In genomic region chr9:89513836-89514235, GRCh38 we compare ENCODE assay signal across 13 cellular contexts. TPM values are rescaled to one million over a fixed set of nuclear protein-coding genes. Genes with fewer than 3 reads are reported as not detected.
DNase-seq lines count a peak whose midpoint lies in the region; ATAC-seq and TF ChIP-seq lines count a peak whose summit lies in the region.
"Had no signal": no experiment of that assay in that cellular context is flagged by ENCODE, and none has a peak within 500 bp of the region (broad histone marks: within the 10 kb centered on the region; RNA-seq: fewer than 3 reads in every experiment).

No MANE protein-coding gene starts in this region.

- H3F3A ChIP-seq in Loucy (ENCODE audit: low read depth), result no peaks in the 10 kb centered on the region

- H3K9me2 ChIP-seq in Loucy (replicated peaks; ENCODE audit: low read depth, low read length), result no peaks in the 10 kb centered on the region

- peak overlapping the region; percentile 28 for H3K27ac ChIP-seq in WERI-Rb-1
- H3K27ac ChIP-seq in osteoblast (ENCODE audit: low read depth, low read length), result no peak overlapping the region
- H3K27ac ChIP-seq: 22Rv1 had no signal

- H3K36me3 ChIP-seq in Loucy (ENCODE audit: insufficient read depth, low read length) (no peaks in the 10 kb centered on the region), WERI-Rb-1 (no peaks in the 10 kb centered on the region), osteoblast (ENCODE audit: insufficient read depth, low read length) (no peaks in the 10 kb centered on the region)

- H3K9ac ChIP-seq in Loucy (ENCODE audit: low read depth, low read length, poor library complexity, severe bottlenecking), result peak overlapping the region; percentile 37

- H3K79me2 ChIP-seq in Loucy (ENCODE audit: insufficient read depth, low read length) (no peaks in the 10 kb centered on the region), osteoblast (ENCODE audit: insufficient read depth, low read length) (no peaks in the 10 kb centered on the region)

- H2AFZ ChIP-seq in Loucy (ENCODE audit: low read length), result no peak overlapping the region
- no peak overlapping the region for H2AFZ ChIP-seq in osteoblast (ENCODE audit: low read length)
- H2AFZ ChIP-seq: GM23338 had no signal

- H3K9me3 ChIP-seq in Loucy (ENCODE audit: insufficient read depth, low read depth, low read length) (no peaks in the 10 kb centered on the region), WERI-Rb-1 (ENCODE audit: severe bottlenecking) (no peaks in the 10 kb centered on the region), osteoblast (ENCODE audit: low read depth, low read length) (no peaks in the 10 kb centered on the region)

- TF ChIP-seq CTCF in Loucy (conservative IDR thresholded peaks at IDR 0.05; ENCODE audit: low read length) (no peak), WERI-Rb-1 (IDR thresholded peaks at IDR 0.05; ENCODE audit: low read depth, low read length) (no peak), osteoblast (IDR thresholded peaks at IDR 0.05; ENCODE audit: extremely low read depth, low read depth, low read length) (no peak)

- ATAC-seq in HG03432 (IDR thresholded peaks at IDR 0.05; ENCODE audit: unreplicated experiment), result no peak
- ATAC-seq: CD8-positive, alpha-beta T cell; GM23338 had no signal

- H4K20me1 ChIP-seq in Loucy (ENCODE audit: insufficient read depth, low read length, poor library complexity, severe bottlenecking) (no peaks in the 10 kb centered on the region), osteoblast (ENCODE audit: insufficient read depth, low read length) (no peaks in the 10 kb centered on the region)

- H3K4me2 ChIP-seq in Loucy (ENCODE audit: low read depth, low read length, poor library complexity, severe bottlenecking) (no peak overlapping the region), osteoblast (ENCODE audit: insufficient read depth, low read length) (no peak overlapping the region)
- H3K4me2 ChIP-seq: GM23338 had no signal

- H3K27me3 ChIP-seq in Loucy (ENCODE audit: insufficient read depth, low read length, poor library complexity, severe bottlenecking), result no peaks in the 10 kb centered on the region
- no peaks in the 10 kb centered on the region for H3K27me3 ChIP-seq in WERI-Rb-1 (ENCODE audit: insufficient read depth, low read depth, severe bottlenecking)
- peaks cover 4% of the 10 kb centered on the region for H3K27me3 ChIP-seq in osteoblast (ENCODE audit: insufficient read depth, low read length)

- DNase-seq in DMS 273 (lab: John Stamatoyannopoulos, UW; ENCODE audit: unreplicated experiment) (peak; percentile 19), DMS 273 treated with DMSO at 0.1 percent for 48 hours (lab: John Stamatoyannopoulos, UW) (no peak), WERI-Rb-1 (no peak), osteoblast (ENCODE audit: insufficient read length, low spot score, missing footprints) (peak; percentile 8), germinal center (ENCODE audit: low spot score) (no peak)
- DNase-seq: CD8-positive, alpha-beta T cell; COR-L47; DMS53; H7 had no signal

- H3K4me3 ChIP-seq in Loucy (ENCODE audit: low read length, poor library complexity, severe bottlenecking) (no peak overlapping the region), WERI-Rb-1 (ENCODE audit: low read depth, low read length) (no peak overlapping the region), osteoblast (ENCODE audit: insufficient read depth, low read length) (no peak overlapping the region)
- H3K4me3 ChIP-seq: GM23338 had no signal

- peaks cover 60% of the 10 kb centered on the region for H3K4me1 ChIP-seq in Loucy (ENCODE audit: insufficient read depth, low read length, poor library complexity, severe bottlenecking)
- H3K4me1 ChIP-seq in osteoblast (ENCODE audit: insufficient read depth, low read length), result no peaks in the 10 kb centered on the region

RNA-seq across cellular contexts. Expression of gene SEMA4D, which starts 15.9 kb away (rescaled TPM):
- 0.72 and 0.88 TPM in 2 replicates for total RNA-seq in osteoblast

Comparison
In these comparisons a context has a peak if more than half of its experiments do, and no peak if none do; other contexts are left out.
1. DNase-seq: peak in DMS 273 (single experiment) and osteoblast (single experiment); none in DMS 273 treated with DMSO at 0.1 percent for 48 hours (single experiment), WERI-Rb-1 (single experiment) and germinal center (single experiment).